Comparison of ENCODE assay signal across 9 cellular contexts in the genomic region with DNA sequence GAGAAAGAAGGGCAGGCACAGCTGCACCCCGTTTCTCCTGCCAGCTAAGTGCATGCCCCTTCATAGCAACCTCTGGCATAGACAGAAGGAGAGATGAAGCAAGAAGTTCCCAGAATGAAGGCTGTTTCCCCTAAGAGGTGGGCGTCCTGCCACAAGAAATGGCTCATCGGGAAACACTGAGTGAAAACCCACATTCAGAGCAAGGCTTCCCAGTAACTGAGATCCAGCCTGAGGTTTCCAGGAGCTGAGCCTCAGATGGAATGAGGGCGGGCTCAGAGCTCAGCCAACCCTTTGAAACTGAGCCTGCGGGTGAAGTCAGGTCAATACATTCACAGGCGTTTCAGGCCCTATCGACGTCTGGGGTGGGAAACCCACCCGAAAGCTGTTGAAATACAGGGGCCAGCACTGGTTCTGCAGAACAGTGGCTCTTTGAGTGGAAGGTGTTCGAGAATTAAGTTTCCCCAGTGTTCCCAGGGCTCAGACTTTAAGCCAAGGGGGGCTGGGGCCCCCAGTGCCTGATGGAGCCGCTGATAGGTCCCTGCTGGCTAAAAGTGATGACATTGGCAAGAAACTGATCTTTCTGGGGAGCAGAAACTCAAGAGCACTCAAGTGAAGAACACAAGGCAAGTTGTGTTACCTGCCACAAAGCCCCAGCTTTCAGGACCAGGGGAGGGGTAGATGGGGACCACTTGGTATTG.
DNase-seq lines count a peak whose midpoint lies in the region; ATAC-seq and TF ChIP-seq lines count a peak whose summit lies in the region.
"Had no signal": no experiment of that assay in that cellular context is flagged by ENCODE, and none has a peak within 500 bp of the region (broad histone marks: within the 10 kb centered on the region; RNA-seq: fewer than 3 reads in every experiment).

No MANE protein-coding gene starts in this region.

- no peak for ATAC-seq in HG02798 (IDR thresholded peaks at IDR 0.05; ENCODE audit: poor library complexity, unreplicated experiment)
- ATAC-seq: PC-3 had no signal

- H3K27ac ChIP-seq in vagina = peak overlapping the region; percentile 68

- TF ChIP-seq POLR2A in vagina (IDR thresholded peaks at IDR 0.05) = no peak

- no peaks in the 10 kb centered on the region for H3K27me3 ChIP-seq in vagina

- H3K36me3 ChIP-seq in vagina = no peaks in the 10 kb centered on the region

- intact Hi-C loops in head of caudate nucleus (cut with DNase I) (no loop called here), vagina (cut with DNase I) (no loop called here)

- TF ChIP-seq CTCF in vagina (IDR thresholded peaks at IDR 0.05) = no peak

- no peaks in the 10 kb centered on the region for H3K9me3 ChIP-seq in vagina

- DNase-seq in stimulated activated CD4-positive, alpha-beta T cell treated with anti-CD3 and anti-CD28 coated beads, Interleukin-15, amount 100 ng/mL, for 24 hours = peak; percentile 4
- DNase-seq in stimulated activated CD4-positive, alpha-beta T cell treated with anti-CD3 and anti-CD28 coated beads, Interleukin-4, amount 100 ng/mL, for 1 hour = no peak
- DNase-seq in head of caudate nucleus = peak in 40 of 42 donors; percentile 16 to 87 (median 58)
- peak; percentile 40 for DNase-seq in non-pigmented ciliary epithelial cell (ENCODE audit: low read depth)
- DNase-seq in vagina (ENCODE audit: extremely low spot score in 2 of 2) = peak in 1 of 2 donors; percentile 95
- no peak for DNase-seq in T-helper 1 cell
- no peak for DNase-seq in NCI-H2081 (lab: John Stamatoyannopoulos, UW)
- DNase-seq: PC-3 had no signal

- H3K4me1 ChIP-seq in vagina = peaks cover 31% of the 10 kb centered on the region

- H3K4me3 ChIP-seq in vagina = no peak overlapping the region

Comparison
In these comparisons a context has a peak if more than half of its experiments do, and no peak if none do; other contexts are left out.
1. DNase-seq: peak in stimulated activated CD4-positive, alpha-beta T cell treated with anti-CD3 and anti-CD28 coated beads, Interleukin-15, amount 100 ng/mL, for 24 hours (single experiment), head of caudate nucleus (40 of 42) and non-pigmented ciliary epithelial cell (single experiment); none in stimulated activated CD4-positive, alpha-beta T cell treated with anti-CD3 and anti-CD28 coated beads, Interleukin-4, amount 100 ng/mL, for 1 hour (single experiment), T-helper 1 cell (0 of 5) and NCI-H2081 (0 of 2).